6 cellular contexts compared by ENCODE assay signal in genomic region chr12:56103066-56103711, GRCh38. TPM values are rescaled to one million over a fixed set of nuclear protein-coding genes. Genes with fewer than 3 reads are reported as not detected.
DNase-seq lines count a peak whose midpoint lies in the region; ATAC-seq, FAIRE-seq and TF ChIP-seq lines count a peak whose summit lies in the region.

No MANE protein-coding gene starts in this region.

- H3K27ac ChIP-seq in A549: peak overlapping the region; percentile 81 to 94
- peak overlapping the region; percentile 81 for H3K27ac ChIP-seq in PC-3 (ENCODE audit: low read length)
- H3K27ac ChIP-seq in iPS-18a (ENCODE audit: low read length): no peak overlapping the region

- H3K9me3 ChIP-seq in A549 (no peaks in the 10 kb centered on the region), PC-3 (ENCODE audit: low read length) (no peaks in the 10 kb centered on the region), iPS-18a (ENCODE audit: control insufficient read depth, low read depth, low read length) (no peaks in the 10 kb centered on the region)

- H3K79me2 ChIP-seq in PC-3 (ENCODE audit: low read length): peaks cover 39% of the 10 kb centered on the region

- TF ChIP-seq CTCF in A549 (IDR thresholded peaks at IDR 0.05) (no peak), PC-3 (conservative IDR thresholded peaks at IDR 0.05; ENCODE audit: low read depth, low read length) (no peak), GM13976 (IDR thresholded peaks at IDR 0.05; ENCODE audit: borderline replicate concordance, control extremely low read depth, extremely low read depth, insufficient read depth, missing control alignments) (no peak)

- H3K4me2 ChIP-seq in A549 (peak overlapping the region; percentile 85), PC-3 (ENCODE audit: low read length) (peak overlapping the region; percentile 98)

- POLR2A ChIA-PET in A549 (lab: Yijun Ruan, JAX): interaction anchor here (1.3 to 3.4 kb wide), 6 partner anchors 12 to 56 kb away, joined by 6 to 77 read pairs (median 12); partner anchors contain the start of genes RPL41 and ZC3H10
- POLR2A ChIA-PET in PC-3 (lab: Charles Lee; ENCODE audit: unreplicated experiment): no interaction called here

- CTCF ChIA-PET in A549 (lab: Yijun Ruan, JAX): interaction anchor here (0.6 to 4.1 kb wide), 7 partner anchors 9 to 106 kb away, joined by 3 to 23 read pairs (median 4); partner anchors contain the start of genes ERBB3, SMARCC2, SUOX and ZC3H10
- CTCF ChIA-PET in PC-3 (lab: Charles Lee): interaction anchor here (0.8 kb wide), 1 partner anchor 155 kb away, joined by 4 read pairs; the partner anchor contains the start of gene ANKRD52

- intact Hi-C loops in PC-3 (cut with micrococcal nuclease): no loop called here

- in situ Hi-C loops in GM13976 (cut with MboI; ENCODE audit: low sequenced_read_pairs, unreplicated experiment): no loop called here

- no peak for DNase-seq in A549 (ENCODE audit: low read depth in 1 of 2, low spot score in 1 of 2)
- no peak for DNase-seq in PC-3
- no peak for DNase-seq in NCI-H82 treated with DMSO at 0.1 percent for 48 hours (lab: John Stamatoyannopoulos, UW; ENCODE audit: unreplicated experiment)
- no peak for DNase-seq in GM13976 (ENCODE audit: low spot score)

- H3K4me1 ChIP-seq in A549 (peaks cover 24% of the 10 kb centered on the region), PC-3 (ENCODE audit: insufficient read depth, low read length) (peaks cover 25% of the 10 kb centered on the region), iPS-18a (ENCODE audit: control insufficient read depth, low read depth, low read length) (peaks cover 9% of the 10 kb centered on the region)

- no peaks in the 10 kb centered on the region for H3K9me2 ChIP-seq in PC-3 (replicated peaks; ENCODE audit: low read length)

- H3K27me3 ChIP-seq in PC-3 (ENCODE audit: low read length) (no peaks in the 10 kb centered on the region), iPS-18a (ENCODE audit: control insufficient read depth, insufficient read depth, low read length) (no peaks in the 10 kb centered on the region)

- H3K4me3 ChIP-seq in A549 (peak overlapping the region; percentile 54), PC-3 (ENCODE audit: low read length) (peak overlapping the region; percentile 91), iPS-18a (ENCODE audit: low read length) (peak overlapping the region; percentile 97)

- H3K9ac ChIP-seq in PC-3 (ENCODE audit: low read length) (peak overlapping the region; percentile 100), iPS-18a (ENCODE audit: low read length) (peak overlapping the region; percentile 81)

- TF ChIP-seq POLR2A in A549 (IDR thresholded peaks at IDR 0.05; ENCODE audit: low read length): no peak

- H3K36me3 ChIP-seq in PC-3 (ENCODE audit: low read depth, low read length): peaks cover 24% of the 10 kb centered on the region
- H3K36me3 ChIP-seq in iPS-18a (ENCODE audit: control insufficient read depth, low read depth, low read length): peaks cover 60% of the 10 kb centered on the region

- peaks cover 2% of the 10 kb centered on the region for H3F3A ChIP-seq in PC-3 (ENCODE audit: low read length, unreplicated experiment)

- no TSS peak for BruUV-seq in PC-3 (replicated peaks; lab: Mats Ljungman, UMichigan)

- TF ChIP-seq RAD21 in A549 (conservative IDR thresholded peaks at IDR 0.05 in 1 of 2, IDR thresholded peaks at IDR 0.05 in 1 of 2): no peak

- TF ChIP-seq EP300 in A549 (IDR thresholded peaks at IDR 0.05): no peak

- FAIRE-seq in A549 (lab: Jason Lieb, UNC): no peak

- no peak for ATAC-seq in A549
- ATAC-seq in PC-3: no peak
- no peak for ATAC-seq in HG03354 (IDR thresholded peaks at IDR 0.05; ENCODE audit: poor library complexity, severe bottlenecking, unreplicated experiment)

- WGBS in A549 (ENCODE audit: missing lambda C conversion rate): 77% methylated on average over 6 of the region's 6 CpGs

- peak overlapping the region; percentile 67 for H2AFZ ChIP-seq in PC-3 (ENCODE audit: low read length)

- H4K20me1 ChIP-seq in PC-3 (ENCODE audit: low read length): peaks cover 19% of the 10 kb centered on the region

TF ChIP-seq in A549, 52 proteins besides CTCF, POLR2A, EP300 and RAD21:
- TF ChIP-seq, protein P1, sequence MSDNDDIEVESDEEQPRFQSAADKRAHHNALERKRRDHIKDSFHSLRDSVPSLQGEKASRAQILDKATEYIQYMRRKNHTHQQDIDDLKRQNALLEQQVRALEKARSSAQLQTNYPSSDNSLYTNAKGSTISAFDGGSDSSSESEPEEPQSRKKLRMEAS (IDR thresholded peaks at IDR 0.05): no peak
- TF ChIP-seq MYC (IDR thresholded peaks at IDR 0.05; ENCODE audit: borderline replicate concordance, low read length) (no peak), HDAC2 (IDR thresholded peaks at IDR 0.05) (no peak), ZSCAN20 (CRISPR knock-in tag; IDR thresholded peaks at IDR 0.05) (no peak), CBX8 (IDR thresholded peaks at IDR 0.05) (no peak), FOSB (CRISPR knock-in tag; IDR thresholded peaks at IDR 0.05) (no peak), HOXA7 (CRISPR knock-in tag; IDR thresholded peaks at IDR 0.05) (no peak), ZFP36 (IDR thresholded peaks at IDR 0.05; ENCODE audit: borderline replicate concordance, partially characterized antibody) (no peak), ZC3H11A (IDR thresholded peaks at IDR 0.05) (no peak)
- TF ChIP-seq, protein P2, sequence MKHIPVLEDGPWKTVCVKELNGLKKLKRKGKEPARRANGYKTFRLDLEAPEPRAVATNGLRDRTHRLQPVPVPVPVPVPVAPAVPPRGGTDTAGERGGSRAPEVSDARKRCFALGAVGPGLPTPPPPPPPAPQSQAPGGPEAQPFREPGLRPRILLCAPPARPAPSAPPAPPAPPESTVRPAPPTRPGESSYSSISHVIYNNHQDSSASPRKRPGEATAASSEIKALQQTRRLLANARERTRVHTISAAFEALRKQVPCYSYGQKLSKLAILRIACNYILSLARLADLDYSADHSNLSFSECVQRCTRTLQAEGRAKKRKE (CRISPR knock-in tag; IDR thresholded peaks at IDR 0.05; ENCODE audit: low read depth): no peak
TF ChIP-seq in A549: peak in this region for 0.

RNA-seq across cellular contexts. Expression of gene PA2G4, which starts 1.2 kb away (rescaled TPM):
- polyA plus RNA-seq in A549 (2011; rRNA removed) (452 and 717 TPM in 2 replicates), A549 (2017; fragmentation: RNase III; extraction: RNeasy Plus Mini Kit Qiagen cat#74134 plus additional on column Dnase treatment) (405 to 477 TPM (median 415 TPM) in 3 replicates)
- 327 and 400 TPM in 2 replicates for polyA plus RNA-seq in A549 (2012; cell fraction: cytosol; rRNA removed)
- polyA plus RNA-seq in A549 (2012; cell fraction: nucleus; rRNA removed): 218 and 244 TPM in 2 replicates
- 145 TPM in 2 replicates for polyA minus RNA-seq in A549 (2011; rRNA and poly(A)+ RNA removed)
- total RNA-seq in PC-3 (2014; rRNA removed): 391 and 406 TPM in 2 replicates

RNA-seq across cellular contexts. Expression of gene RPL41, which starts 13.2 kb away (rescaled TPM):
- polyA plus RNA-seq in A549 (2011; rRNA removed) (9,351 and 11,089 TPM in 2 replicates), A549 (2017; fragmentation: RNase III; extraction: RNeasy Plus Mini Kit Qiagen cat#74134 plus additional on column Dnase treatment) (8,804 to 9,815 TPM (median 8,860 TPM) in 3 replicates)
- 8,653 and 13,364 TPM in 2 replicates for polyA plus RNA-seq in A549 (2012; cell fraction: cytosol; rRNA removed)
- polyA plus RNA-seq in A549 (2012; cell fraction: nucleus; rRNA removed): 1,885 and 3,723 TPM in 2 replicates
- 1,480 and 1,855 TPM in 2 replicates for polyA minus RNA-seq in A549 (2011; rRNA and poly(A)+ RNA removed)
- 3,106 and 3,551 TPM in 2 replicates for total RNA-seq in PC-3 (2014; rRNA removed)

RNA-seq across cellular contexts. Expression of gene ZC3H10, which starts 14.9 kb away (rescaled TPM):
- polyA plus RNA-seq in A549 (2011; rRNA removed) (2.1 and 2.7 TPM in 2 replicates), A549 (2017; fragmentation: RNase III; extraction: RNeasy Plus Mini Kit Qiagen cat#74134 plus additional on column Dnase treatment) (2.3 to 3.2 TPM (median 2.7 TPM) in 3 replicates)
- 1.0 and 1.1 TPM in 2 replicates for polyA plus RNA-seq in A549 (2012; cell fraction: cytosol; rRNA removed)
- 1.5 and 1.9 TPM in 2 replicates for polyA plus RNA-seq in A549 (2012; cell fraction: nucleus; rRNA removed)
- polyA minus RNA-seq in A549 (2011; rRNA and poly(A)+ RNA removed): 11.1 TPM in 2 replicates
- total RNA-seq in PC-3 (2014; rRNA removed): 4.8 and 5.6 TPM in 2 replicates

RNA-seq across cellular contexts. Expression of gene ERBB3, which starts 23.2 kb away (rescaled TPM):
- 17.0 and 24.9 TPM in 2 replicates for polyA plus RNA-seq in A549 (2011; rRNA removed)
- polyA plus RNA-seq in A549 (2012; cell fraction: cytosol; rRNA removed): 3.0 and 3.5 TPM in 2 replicates
- 2.4 TPM in 2 replicates for polyA plus RNA-seq in A549 (2012; cell fraction: nucleus; rRNA removed)
- polyA plus RNA-seq in A549 (2017; fragmentation: RNase III; extraction: RNeasy Plus Mini Kit Qiagen cat#74134 plus additional on column Dnase treatment): 1.8 to 2.2 TPM (median 1.8 TPM) in 3 replicates
- polyA minus RNA-seq in A549 (2011; rRNA and poly(A)+ RNA removed): 18.4 and 42.8 TPM in 2 replicates
- total RNA-seq in PC-3 (2014; rRNA removed): 28.0 and 40.6 TPM in 2 replicates

RNA-seq across cellular contexts. Expression of gene ESYT1, which starts 24.9 kb away (rescaled TPM):
- polyA plus RNA-seq in A549 (2011; rRNA removed): 72.4 and 91.6 TPM in 2 replicates
- 54.6 and 74.3 TPM in 2 replicates for polyA plus RNA-seq in A549 (2012; cell fraction: cytosol; rRNA removed)
- polyA plus RNA-seq in A549 (2012; cell fraction: nucleus; rRNA removed): 246 and 261 TPM in 2 replicates
- polyA plus RNA-seq in A549 (2017; fragmentation: RNase III; extraction: RNeasy Plus Mini Kit Qiagen cat#74134 plus additional on column Dnase treatment): 51.4 to 54.2 TPM (median 51.6 TPM) in 3 replicates
- 190 and 196 TPM in 2 replicates for polyA minus RNA-seq in A549 (2011; rRNA and poly(A)+ RNA removed)
- total RNA-seq in PC-3 (2014; rRNA removed): 120 and 176 TPM in 2 replicates
